Comparison of ENCODE assay signal across 18 cellular contexts in the genomic region with DNA sequence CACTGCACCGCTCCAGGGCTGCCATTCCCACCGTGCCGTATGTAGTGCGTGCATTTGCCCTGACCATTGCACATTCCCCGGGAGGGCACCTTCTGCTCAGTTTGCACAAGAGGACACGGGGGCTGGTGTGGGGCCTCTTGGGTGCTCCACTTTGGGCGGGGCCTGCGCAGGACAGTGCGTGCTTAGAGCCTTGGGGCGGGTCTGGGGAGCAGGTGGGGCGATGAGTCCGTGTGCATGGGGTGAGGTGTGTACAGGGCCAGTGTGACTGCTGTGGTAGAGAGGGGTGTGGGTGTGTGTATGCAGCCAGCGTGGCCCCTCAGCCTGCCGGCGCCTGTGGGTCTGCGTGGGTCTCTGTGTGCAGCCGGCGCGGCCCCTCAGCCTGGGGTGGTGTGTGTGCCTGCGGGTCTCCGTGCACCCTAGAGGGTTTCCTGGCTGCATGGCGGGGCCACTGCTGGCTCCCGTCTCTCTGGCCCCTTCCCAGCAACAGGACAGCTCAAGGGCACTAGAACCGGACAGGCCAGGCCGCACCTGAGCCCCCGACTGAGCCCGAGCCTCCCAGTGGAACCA.
"Had no signal": no experiment of that assay in that cellular context is flagged by ENCODE, and none has a peak within 500 bp of the region (broad histone marks: within the 10 kb centered on the region; RNA-seq: fewer than 3 reads in every experiment).

No MANE protein-coding gene starts in this region.

- H3K9me3 ChIP-seq: ovary, right atrium auricular region, testis, tibial nerve had no signal

- H3K27me3 Mint-ChIP-seq: memory B cell; stimulated activated naive CD8-positive, alpha-beta T cell treated with anti-CD3 and anti-CD28 coated beads, Interleukin-15, Interleukin-2, amounts not matched to agents 100 ng/mL and 50 ng/mL, for 24 hours had no signal

- H3K27ac Mint-ChIP-seq: memory B cell; mesothelial cell of epicardium; natural killer cell; stimulated activated naive CD8-positive, alpha-beta T cell treated with anti-CD3 and anti-CD28 coated beads, Interleukin-15, Interleukin-2, amounts not matched to agents 100 ng/mL and 50 ng/mL, for 24 hours had no signal

- H3K4me2 ChIP-seq: hepatocyte, smooth muscle cell had no signal

- H3K4me3 ChIP-seq: coronary artery, dorsolateral prefrontal cortex, hepatocyte, ovary, right atrium auricular region, smooth muscle cell, testis, tibial nerve had no signal

- H3K36me3 Mint-ChIP-seq: natural killer cell had no signal

- H3K4me3 Mint-ChIP-seq: memory B cell; mesothelial cell of epicardium; natural killer cell; neural crest cell; stimulated activated naive CD8-positive, alpha-beta T cell treated with anti-CD3 and anti-CD28 coated beads, Interleukin-15, Interleukin-2, amounts not matched to agents 100 ng/mL and 50 ng/mL, for 24 hours had no signal

- ATAC-seq: natural killer cell had no signal

- H3K27ac ChIP-seq: coronary artery, hepatocyte, ovary, right atrium auricular region, testis had no signal

- H3K4me1 Mint-ChIP-seq: mesothelial cell of epicardium had no signal

- DNase-seq: dorsolateral prefrontal cortex; effector CD8-positive, alpha-beta T cell; foreskin melanocyte; head of caudate nucleus; natural killer cell; nucleus accumbens; ovary; stimulated activated CD4-positive, alpha-beta T cell treated with anti-CD3 and anti-CD28 coated beads, Interleukin-2, amount 100 ng/mL, for 48 hours; testis had no signal

- H3K27me3 ChIP-seq: dorsolateral prefrontal cortex, hepatocyte, ovary, right atrium auricular region, testis, tibial nerve had no signal

- H3K36me3 ChIP-seq: ovary, right atrium auricular region had no signal
